In the genomic region with DNA sequence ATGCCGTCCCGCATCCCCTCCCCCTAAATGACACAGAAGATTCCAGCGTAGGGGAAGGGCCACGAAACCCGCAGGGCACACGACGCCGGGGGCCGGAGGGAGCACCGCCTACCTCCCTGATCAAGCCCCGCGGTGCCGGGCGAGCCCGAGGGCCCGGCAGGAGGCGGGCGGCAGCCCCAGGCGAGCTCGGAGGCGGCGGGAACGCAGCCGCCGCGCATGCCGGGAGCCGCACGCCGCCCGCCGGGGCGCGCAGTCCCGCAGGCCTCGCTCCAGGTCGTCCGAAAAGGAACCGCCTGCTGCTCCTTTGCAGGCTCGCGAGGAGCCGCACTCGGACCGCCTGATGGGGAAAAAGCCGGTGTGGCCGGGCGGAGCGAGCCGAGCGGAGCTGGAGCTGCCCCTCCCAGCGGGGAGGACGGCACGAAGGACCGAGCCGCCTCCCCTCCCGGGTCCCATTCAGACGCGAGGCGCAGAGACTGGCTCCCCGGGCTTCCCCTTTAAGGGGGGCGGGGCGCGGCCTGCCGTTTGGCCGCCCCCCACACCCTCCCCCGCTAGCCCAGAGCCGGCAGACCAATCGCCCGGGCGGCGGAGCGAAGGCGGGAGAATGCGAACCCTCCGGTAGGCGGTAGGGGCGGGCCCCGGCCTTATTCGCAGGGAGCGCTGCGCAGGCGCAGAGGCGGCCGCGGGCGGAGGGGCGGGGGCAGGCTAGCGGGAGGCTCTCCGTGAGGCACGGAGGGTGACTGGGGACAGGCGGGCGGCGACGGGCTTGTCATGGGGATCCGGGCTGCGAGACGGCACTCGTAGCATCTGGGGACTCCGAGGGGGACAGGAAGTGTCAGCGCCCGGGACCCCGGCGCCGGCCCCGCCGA, we compare ENCODE assay signal across 1 cellular context.
TF ChIP-seq lines count a peak whose summit lies in the region.

No MANE protein-coding gene starts in this region.

TF ChIP-seq in HepG2, 621 proteins besides CTCF, POLR2A, EP300 and RAD21 (continued from another document and continues in another):
- TF ChIP-seq, protein P1, sequence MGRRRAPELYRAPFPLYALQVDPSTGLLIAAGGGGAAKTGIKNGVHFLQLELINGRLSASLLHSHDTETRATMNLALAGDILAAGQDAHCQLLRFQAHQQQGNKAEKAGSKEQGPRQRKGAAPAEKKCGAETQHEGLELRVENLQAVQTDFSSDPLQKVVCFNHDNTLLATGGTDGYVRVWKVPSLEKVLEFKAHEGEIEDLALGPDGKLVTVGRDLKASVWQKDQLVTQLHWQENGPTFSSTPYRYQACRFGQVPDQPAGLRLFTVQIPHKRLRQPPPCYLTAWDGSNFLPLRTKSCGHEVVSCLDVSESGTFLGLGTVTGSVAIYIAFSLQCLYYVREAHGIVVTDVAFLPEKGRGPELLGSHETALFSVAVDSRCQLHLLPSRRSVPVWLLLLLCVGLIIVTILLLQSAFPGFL (CRISPR knock-in tag; IDR thresholded peaks at IDR 0.05) = no peak
- TF ChIP-seq ELF1 (CRISPR knock-in tag; IDR thresholded peaks at IDR 0.05) (peak; percentile 48; the same call in 1 of the 2 replicates), RFX3 (CRISPR knock-in tag; IDR thresholded peaks at IDR 0.05) (no peak), ZNF883 (CRISPR knock-in tag; IDR thresholded peaks at IDR 0.05; ENCODE audit: not compliant biosample characterization) (no peak), FOXJ3 (CRISPR knock-in tag; IDR thresholded peaks at IDR 0.05; ENCODE audit: borderline replicate concordance) (no peak), ZNF292 (CRISPR knock-in tag; IDR thresholded peaks at IDR 0.05; ENCODE audit: borderline replicate concordance, low read depth) (no peak), ATAD3A (CRISPR knock-in tag; IDR thresholded peaks at IDR 0.05) (no peak), MXI1 (IDR thresholded peaks at IDR 0.05; ENCODE audit: borderline replicate concordance, low read depth, low read length) (no peak; the same call in 2 of the 3 replicates), CBFB (CRISPR knock-in tag; IDR thresholded peaks at IDR 0.05) (no peak), CEBPB (IDR thresholded peaks at IDR 0.05; ENCODE audit: borderline replicate concordance, low read depth, low read length) (no peak), ZNF382 (CRISPR knock-in tag; IDR thresholded peaks at IDR 0.05; ENCODE audit: borderline replicate concordance) (no peak), ZNF761 (CRISPR knock-in tag; conservative IDR thresholded peaks at IDR 0.05) (peak; percentile 60; the same call in 1 of the 2 replicates), ZNF577 (CRISPR knock-in tag; IDR thresholded peaks at IDR 0.05; ENCODE audit: borderline replicate concordance, low read depth) (no peak), ZKSCAN5 (CRISPR knock-in tag; IDR thresholded peaks at IDR 0.05) (no peak), ZNF687 (CRISPR knock-in tag; IDR thresholded peaks at IDR 0.05) (peak; percentile 84), SATB2 (CRISPR knock-in tag; IDR thresholded peaks at IDR 0.05) (no peak), SUZ12 (IDR thresholded peaks at IDR 0.05; ENCODE audit: low read depth, low read length) (no peak), HMG20B (CRISPR knock-in tag; conservative IDR thresholded peaks at IDR 0.05) (no peak), MAFF (IDR thresholded peaks at IDR 0.05; ENCODE audit: low read depth, low read length) (no peak), JUND (CRISPR knock-in tag; IDR thresholded peaks at IDR 0.05) (no peak), ZNF605 (CRISPR knock-in tag; IDR thresholded peaks at IDR 0.05) (peak; percentile 63), ADNP (CRISPR knock-in tag; IDR thresholded peaks at IDR 0.05) (no peak), HMGA1 (CRISPR knock-in tag; conservative IDR thresholded peaks at IDR 0.05) (no peak), KDM3A (CRISPR knock-in tag; IDR thresholded peaks at IDR 0.05; ENCODE audit: low read depth) (no peak; the same call in 1 of the 2 replicates), LCORL (IDR thresholded peaks at IDR 0.05) (no peak), LCORL (CRISPR knock-in tag; IDR thresholded peaks at IDR 0.05) (peak; percentile 88; the same call in 1 of the 2 replicates), ZNF326 (CRISPR knock-in tag; IDR thresholded peaks at IDR 0.05; ENCODE audit: borderline replicate concordance) (no peak), ZFP90 (CRISPR knock-in tag; IDR thresholded peaks at IDR 0.05; ENCODE audit: borderline replicate concordance) (peak; percentile 27; the same call in 1 of the 2 replicates), PRMT3 (CRISPR knock-in tag; IDR thresholded peaks at IDR 0.05; ENCODE audit: borderline replicate concordance, low read depth) (no peak; the same call in 1 of the 2 replicates), GTF3A (CRISPR knock-in tag; conservative IDR thresholded peaks at IDR 0.05) (no peak; the same call in 1 of the 2 replicates), KDM6A (CRISPR knock-in tag; IDR thresholded peaks at IDR 0.05; ENCODE audit: low read depth) (no peak), MATR3 (CRISPR knock-in tag; IDR thresholded peaks at IDR 0.05) (no peak), ZNF614 (CRISPR knock-in tag; IDR thresholded peaks at IDR 0.05; ENCODE audit: borderline replicate concordance) (peak; percentile 50; the same call in 1 of the 2 replicates), SMC3 (IDR thresholded peaks at IDR 0.05; ENCODE audit: low read length) (no peak), ZFP82 (CRISPR knock-in tag; IDR thresholded peaks at IDR 0.05; ENCODE audit: borderline replicate concordance) (peak; percentile 43; the same call in 1 of the 2 replicates), HOXA5 (CRISPR knock-in tag; IDR thresholded peaks at IDR 0.05) (peak; percentile 82), TRAFD1 (CRISPR knock-in tag; IDR thresholded peaks at IDR 0.05; ENCODE audit: borderline replicate concordance) (no peak), HCFC1 (IDR thresholded peaks at IDR 0.05; ENCODE audit: low read depth, low read length) (no peak), MXD3 (CRISPR knock-in tag; IDR thresholded peaks at IDR 0.05) (no peak; the same call in 1 of the 2 replicates), MIXL1 (CRISPR knock-in tag; IDR thresholded peaks at IDR 0.05) (0 out of 2 replicates have a peak, but pooled peaks have one; percentile 9), ZNF564 (CRISPR knock-in tag; IDR thresholded peaks at IDR 0.05) (no peak), NFKB2 (CRISPR knock-in tag; IDR thresholded peaks at IDR 0.05; ENCODE audit: borderline replicate concordance) (peak; percentile 65; the same call in 1 of the 2 replicates), ETV6 (CRISPR knock-in tag; conservative IDR thresholded peaks at IDR 0.05) (no peak), GZF1 (CRISPR knock-in tag; IDR thresholded peaks at IDR 0.05) (no peak), TBX2 (CRISPR knock-in tag; IDR thresholded peaks at IDR 0.05; ENCODE audit: borderline replicate concordance) (peak; percentile 71), MIER3 (CRISPR knock-in tag; IDR thresholded peaks at IDR 0.05; ENCODE audit: borderline replicate concordance) (no peak), ZBTB2 (CRISPR knock-in tag; IDR thresholded peaks at IDR 0.05; ENCODE audit: low read depth) (peak; percentile 95), SALL1 (CRISPR knock-in tag; IDR thresholded peaks at IDR 0.05) (peak; percentile 30; the same call in 1 of the 2 replicates)
- TF ChIP-seq, protein P2, sequence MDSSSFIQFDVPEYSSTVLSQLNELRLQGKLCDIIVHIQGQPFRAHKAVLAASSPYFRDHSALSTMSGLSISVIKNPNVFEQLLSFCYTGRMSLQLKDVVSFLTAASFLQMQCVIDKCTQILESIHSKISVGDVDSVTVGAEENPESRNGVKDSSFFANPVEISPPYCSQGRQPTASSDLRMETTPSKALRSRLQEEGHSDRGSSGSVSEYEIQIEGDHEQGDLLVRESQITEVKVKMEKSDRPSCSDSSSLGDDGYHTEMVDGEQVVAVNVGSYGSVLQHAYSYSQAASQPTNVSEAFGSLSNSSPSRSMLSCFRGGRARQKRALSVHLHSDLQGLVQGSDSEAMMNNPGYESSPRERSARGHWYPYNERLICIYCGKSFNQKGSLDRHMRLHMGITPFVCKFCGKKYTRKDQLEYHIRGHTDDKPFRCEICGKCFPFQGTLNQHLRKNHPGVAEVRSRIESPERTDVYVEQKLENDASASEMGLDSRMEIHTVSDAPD (CRISPR knock-in tag; IDR thresholded peaks at IDR 0.05) = 0 out of 2 replicates have a peak, but pooled peaks have one; percentile 37
- TF ChIP-seq, protein P3, sequence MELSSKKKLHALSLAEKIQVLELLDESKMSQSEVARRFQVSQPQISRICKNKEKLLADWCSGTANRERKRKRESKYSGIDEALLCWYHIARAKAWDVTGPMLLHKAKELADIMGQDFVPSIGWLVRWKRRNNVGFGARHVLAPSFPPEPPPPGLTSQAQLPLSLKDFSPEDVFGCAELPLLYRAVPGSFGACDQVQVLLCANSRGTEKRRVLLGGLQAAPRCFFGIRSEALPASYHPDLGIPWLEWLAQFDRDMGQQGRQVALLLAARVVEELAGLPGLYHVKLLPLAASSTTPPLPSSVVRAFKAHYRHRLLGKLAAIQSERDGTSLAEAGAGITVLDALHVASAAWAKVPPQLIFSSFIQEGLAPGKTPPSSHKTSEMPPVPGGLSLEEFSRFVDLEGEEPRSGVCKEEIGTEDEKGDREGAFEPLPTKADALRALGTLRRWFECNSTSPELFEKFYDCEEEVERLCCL (CRISPR knock-in tag; IDR thresholded peaks at IDR 0.05; ENCODE audit: borderline replicate concordance) = no peak
- TF ChIP-seq, protein P4, sequence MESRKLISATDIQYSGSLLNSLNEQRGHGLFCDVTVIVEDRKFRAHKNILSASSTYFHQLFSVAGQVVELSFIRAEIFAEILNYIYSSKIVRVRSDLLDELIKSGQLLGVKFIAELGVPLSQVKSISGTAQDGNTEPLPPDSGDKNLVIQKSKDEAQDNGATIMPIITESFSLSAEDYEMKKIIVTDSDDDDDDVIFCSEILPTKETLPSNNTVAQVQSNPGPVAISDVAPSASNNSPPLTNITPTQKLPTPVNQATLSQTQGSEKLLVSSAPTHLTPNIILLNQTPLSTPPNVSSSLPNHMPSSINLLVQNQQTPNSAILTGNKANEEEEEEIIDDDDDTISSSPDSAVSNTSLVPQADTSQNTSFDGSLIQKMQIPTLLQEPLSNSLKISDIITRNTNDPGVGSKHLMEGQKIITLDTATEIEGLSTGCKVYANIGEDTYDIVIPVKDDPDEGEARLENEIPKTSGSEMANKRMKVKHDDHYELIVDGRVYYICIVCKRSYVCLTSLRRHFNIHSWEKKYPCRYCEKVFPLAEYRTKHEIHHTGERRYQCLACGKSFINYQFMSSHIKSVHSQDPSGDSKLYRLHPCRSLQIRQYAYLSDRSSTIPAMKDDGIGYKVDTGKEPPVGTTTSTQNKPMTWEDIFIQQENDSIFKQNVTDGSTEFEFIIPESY (CRISPR knock-in tag; IDR thresholded peaks at IDR 0.05) = no peak
- TF ChIP-seq, protein P5, sequence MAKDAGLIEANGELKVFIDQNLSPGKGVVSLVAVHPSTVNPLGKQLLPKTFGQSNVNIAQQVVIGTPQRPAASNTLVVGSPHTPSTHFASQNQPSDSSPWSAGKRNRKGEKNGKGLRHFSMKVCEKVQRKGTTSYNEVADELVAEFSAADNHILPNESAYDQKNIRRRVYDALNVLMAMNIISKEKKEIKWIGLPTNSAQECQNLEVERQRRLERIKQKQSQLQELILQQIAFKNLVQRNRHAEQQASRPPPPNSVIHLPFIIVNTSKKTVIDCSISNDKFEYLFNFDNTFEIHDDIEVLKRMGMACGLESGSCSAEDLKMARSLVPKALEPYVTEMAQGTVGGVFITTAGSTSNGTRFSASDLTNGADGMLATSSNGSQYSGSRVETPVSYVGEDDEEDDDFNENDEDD (CRISPR knock-in tag; IDR thresholded peaks at IDR 0.05; ENCODE audit: borderline replicate concordance) = peak; percentile 96
